Comparison of ENCODE assay signal across 8 cellular contexts in the genomic region with DNA sequence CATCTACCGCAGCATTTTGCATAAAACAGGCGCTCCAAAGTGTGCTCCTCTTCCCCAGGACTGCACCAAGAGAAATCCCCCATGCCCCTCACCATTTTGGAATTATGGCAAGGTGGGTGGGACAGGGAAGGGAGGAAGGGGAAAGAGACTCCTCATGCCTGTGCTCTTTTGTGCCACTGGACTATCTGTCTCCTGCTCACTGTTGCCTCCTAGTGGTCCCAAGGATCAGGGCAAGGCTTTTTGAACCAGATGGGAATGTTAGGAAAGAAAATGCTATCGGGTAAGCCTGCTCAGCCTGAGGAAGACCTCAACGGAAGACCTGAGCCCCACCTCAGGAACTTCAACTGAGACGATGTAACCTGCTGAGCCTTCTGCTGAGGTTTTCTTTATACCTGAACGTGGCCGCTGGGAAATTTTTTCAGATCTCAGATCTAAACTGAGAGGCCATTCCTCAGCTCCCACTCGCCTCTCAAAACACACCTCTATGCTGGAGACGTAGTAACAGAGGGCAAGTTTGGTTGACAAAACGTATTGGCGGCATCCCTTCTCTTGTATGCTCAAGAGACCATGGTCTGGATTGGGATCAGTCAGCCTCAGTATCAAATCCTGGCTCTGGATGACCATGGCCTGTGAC. TPM values are rescaled to one million over a fixed set of nuclear protein-coding genes. Genes with fewer than 3 reads are reported as not detected.
A peak's percentile ranks its signal among the peaks of the same experiment; 100 is the strongest.
DNase-seq lines count a peak whose midpoint lies in the region; ATAC-seq and TF ChIP-seq lines count a peak whose summit lies in the region.

No MANE protein-coding gene starts in this region.

- 45 to 54% methylated on average over 11 of the region's 11 CpGs for WGBS in heart right ventricle, 2 donors
- 55% methylated on average over 11 of the region's 11 CpGs for WGBS in smooth muscle cell (ENCODE audit: low lambda C conversion rate)

- peaks cover 8% of the 10 kb centered on the region for H3K27me3 Mint-ChIP-seq in activated T-cell treated with anti-CD3 and anti-CD28 coated beads, Interleukin-2, amount 50 U/mL, for 4 hours (ENCODE audit: low read depth)

- H3K27me3 ChIP-seq in heart right ventricle (peaks cover 0 to 10% (median 0%) of the 10 kb centered on the region in 7 donors), smooth muscle cell (ENCODE audit: low read depth) (peaks cover 9% of the 10 kb centered on the region)

- H3K36me3 ChIP-seq in heart right ventricle (no peaks in the 10 kb centered on the region), smooth muscle cell (ENCODE audit: low read depth) (no peaks in the 10 kb centered on the region)

- TF ChIP-seq CTCF in GM12875 (IDR thresholded peaks at IDR 0.05; ENCODE audit: borderline replicate concordance, insufficient read depth, low read depth, low read length) (peak; percentile 94), heart right ventricle (IDR thresholded peaks at IDR 0.05) (peak; percentile 59 to 91 (median 79)), smooth muscle cell (IDR thresholded peaks at IDR 0.05; ENCODE audit: borderline replicate concordance, insufficient read depth, poor library complexity, severe bottlenecking) (peak; percentile 82)

- no peak overlapping the region for H2AFZ ChIP-seq in smooth muscle cell (ENCODE audit: low read depth)

- no peak for ATAC-seq in activated T-cell treated with anti-CD3 and anti-CD28 coated beads, Interleukin-2, amount 50 U/mL, for 4 hours
- peak in 1 of 8 donors; percentile 56 for ATAC-seq in heart right ventricle
- ATAC-seq in GM19452 (IDR thresholded peaks at IDR 0.05; ENCODE audit: unreplicated experiment), result no peak

- H3K4me1 Mint-ChIP-seq in activated T-cell treated with anti-CD3 and anti-CD28 coated beads, Interleukin-2, amount 50 U/mL, for 4 hours (ENCODE audit: low read depth), result no peaks in the 10 kb centered on the region

- H3F3A ChIP-seq in smooth muscle cell (ENCODE audit: low read depth), result no peaks in the 10 kb centered on the region

- H3K4me1 ChIP-seq in heart right ventricle (peaks cover 0 to 5% (median 0%) of the 10 kb centered on the region in 9 donors), smooth muscle cell (ENCODE audit: low read depth) (no peaks in the 10 kb centered on the region)

- DNase-seq in AG08396 (ENCODE audit: low spot score) (peak; percentile 67), NCI-H748 treated with DMSO at 0.1 percent for 48 hours (lab: John Stamatoyannopoulos, UW) (peak; percentile 7), heart right ventricle (peak in 1 of 2 donors; percentile 50), smooth muscle cell (lab: John Stamatoyannopoulos, UW; ENCODE audit: unreplicated experiment) (no peak), posterior vena cava (ENCODE audit: low spot score) (no peak)
- peak; percentile 21 for DNase-seq in activated T-cell treated with anti-CD3 and anti-CD28 coated beads, Interleukin-2, amount 50 U/mL, for 4 hours

- intact Hi-C loops in heart right ventricle (cut with DNase I), result loop anchor here in 3 of 10 donors (10.0 kb wide), 2 partner anchors 475 to 625 kb away; no protein-coding TSS in a partner anchor
- intact Hi-C loops in posterior vena cava (cut with DNase I), result no loop called here

- no peak overlapping the region for H3K27ac ChIP-seq in heart right ventricle
- H3K27ac ChIP-seq in smooth muscle cell (ENCODE audit: low read depth), result no peak overlapping the region

- H3K9me3 ChIP-seq in heart right ventricle (no peaks in the 10 kb centered on the region), smooth muscle cell (replicated peaks; ENCODE audit: low read depth) (no peaks in the 10 kb centered on the region)

- no peaks in the 10 kb centered on the region for H3K79me2 ChIP-seq in smooth muscle cell (ENCODE audit: low read depth)

- H4K20me1 ChIP-seq in smooth muscle cell (ENCODE audit: low read depth), result no peaks in the 10 kb centered on the region

- no peak overlapping the region for H3K4me3 ChIP-seq in GM12875 (ENCODE audit: low read depth, low read length)
- no peak overlapping the region for H3K4me3 ChIP-seq in heart right ventricle
- H3K4me3 ChIP-seq in smooth muscle cell, result no peak overlapping the region

- H3K4me2 ChIP-seq in smooth muscle cell, result no peak overlapping the region

- no peak overlapping the region for H3K4me3 Mint-ChIP-seq in activated T-cell treated with anti-CD3 and anti-CD28 coated beads, Interleukin-2, amount 50 U/mL, for 4 hours

- H3K9ac ChIP-seq in smooth muscle cell (ENCODE audit: low read depth), result no peak overlapping the region

- H3K9me3 Mint-ChIP-seq in activated T-cell treated with anti-CD3 and anti-CD28 coated beads, Interleukin-2, amount 50 U/mL, for 4 hours, result no peaks in the 10 kb centered on the region

- no peaks in the 10 kb centered on the region for H3K36me3 Mint-ChIP-seq in activated T-cell treated with anti-CD3 and anti-CD28 coated beads, Interleukin-2, amount 50 U/mL, for 4 hours (ENCODE audit: insufficient read depth)

RNA-seq across cellular contexts. Expression of gene SPACA3, which starts 58.3 kb away (rescaled TPM):
- not detected for total RNA-seq in activated T-cell treated with anti-CD3 and anti-CD28 coated beads, Interleukin-2, amount 50 U/mL, for 4 hours
- total RNA-seq in heart right ventricle, result not detected
- not detected for polyA plus RNA-seq in heart right ventricle
- total RNA-seq in smooth muscle cell, result not detected in 2 replicates
- not detected in 2 replicates for polyA plus RNA-seq in smooth muscle cell
- total RNA-seq in posterior vena cava, result not detected

Comparison
In these comparisons a context has a peak if more than half of its experiments do, and no peak if none do; other contexts are left out.
1. DNase-seq: peak in AG08396 (single experiment), NCI-H748 treated with DMSO at 0.1 percent for 48 hours (single experiment) and activated T-cell treated with anti-CD3 and anti-CD28 coated beads, Interleukin-2, amount 50 U/mL, for 4 hours (single experiment); none in smooth muscle cell (single experiment) and posterior vena cava (single experiment).
2. Peak in every context shown above with its lines, with median percentiles within 50 percentile points of each other: CTCF ChIP-seq.